8 cellular contexts compared by ENCODE assay signal in genomic region chr2:191247381-191248057, GRCh38. TPM values are rescaled to one million over a fixed set of nuclear protein-coding genes. Genes with fewer than 3 reads are reported as not detected.
A peak's percentile ranks its signal among the peaks of the same experiment; 100 is the strongest.
DNase-seq lines count a peak whose midpoint lies in the region; ATAC-seq and TF ChIP-seq lines count a peak whose summit lies in the region.

No MANE protein-coding gene starts in this region.

- TF ChIP-seq CTCF in BE2C (IDR thresholded peaks at IDR 0.05; ENCODE audit: low read depth, low read length) = no peak
- no peak for TF ChIP-seq CTCF in WI38 (IDR thresholded peaks at IDR 0.05; ENCODE audit: low read depth, low read length)
- TF ChIP-seq CTCF in suprapubic skin (IDR thresholded peaks at IDR 0.05) = no peak

- peak; percentile 45 for ATAC-seq in HG02642 (IDR thresholded peaks at IDR 0.05; ENCODE audit: poor library complexity, unreplicated experiment)

- 22% methylated on average over 5 of the region's 5 CpGs for WGBS in suprapubic skin

- H3K9me3 ChIP-seq in BE2C (no peaks in the 10 kb centered on the region), suprapubic skin (no peaks in the 10 kb centered on the region)

- peak overlapping the region; percentile 89 for H3K4me3 ChIP-seq in BE2C (ENCODE audit: low read depth, low read length)
- peak overlapping the region; percentile 89 for H3K4me3 ChIP-seq in WI38 (ENCODE audit: low read depth, low read length)
- H3K4me3 ChIP-seq in suprapubic skin = peak overlapping the region; percentile 96

- peaks cover 43% of the 10 kb centered on the region for H3K4me1 ChIP-seq in BE2C
- peaks cover 35% of the 10 kb centered on the region for H3K4me1 ChIP-seq in suprapubic skin

- no peaks in the 10 kb centered on the region for H3K27me3 ChIP-seq in BE2C
- no peaks in the 10 kb centered on the region for H3K27me3 ChIP-seq in suprapubic skin

- H3K36me3 ChIP-seq in BE2C = peaks cover 5% of the 10 kb centered on the region
- no peaks in the 10 kb centered on the region for H3K36me3 ChIP-seq in suprapubic skin

- no peak for TF ChIP-seq EP300 in suprapubic skin (IDR thresholded peaks at IDR 0.05)

- peak overlapping the region; percentile 85 for H3K27ac ChIP-seq in suprapubic skin

- DNase-seq in BE2C (peak; percentile 88), hepatic stellate cell (ENCODE audit: low spot score) (peak; percentile 75), suprapubic skin (ENCODE audit: low spot score in 2 of 2) (no peak), NCI-H1694 treated with DMSO at 0.1 percent for 48 hours (lab: John Stamatoyannopoulos, UW) (no peak)
- no peak for DNase-seq in stimulated activated CD4-positive, alpha-beta T cell treated with anti-CD3 and anti-CD28 coated beads, Interleukin-12 subunit alpha, Interleukin-12 subunit beta, amount 100 ng/mL, for 4 hours
- no peak for DNase-seq in activated CD4-positive, alpha-beta T cell treated with anti-CD3 and anti-CD28 coated beads for 1 hour

- no peak for TF ChIP-seq POLR2A in suprapubic skin (IDR thresholded peaks at IDR 0.05)

RNA-seq across cellular contexts. Expression of gene MYO1B, which starts 2.3 kb away (rescaled TPM):
- polyA plus RNA-seq in BE2C (2012; ENCODE audit: insufficient read depth, insufficient read length, low read depth) = 86.7 TPM
- 10 to 100 TPM; 17.2 to 31.8 (median 28.8) TPM for total RNA-seq in suprapubic skin

Comparison
In these comparisons a context has a peak if more than half of its experiments do, and no peak if none do; other contexts are left out.
1. DNase-seq: peak in BE2C (single experiment) and hepatic stellate cell (single experiment); none in suprapubic skin (0 of 2), NCI-H1694 treated with DMSO at 0.1 percent for 48 hours (single experiment), stimulated activated CD4-positive, alpha-beta T cell treated with anti-CD3 and anti-CD28 coated beads, Interleukin-12 subunit alpha, Interleukin-12 subunit beta, amount 100 ng/mL, for 4 hours (single experiment) and activated CD4-positive, alpha-beta T cell treated with anti-CD3 and anti-CD28 coated beads for 1 hour (single experiment).
2. Peak in every context shown above with its lines, with median percentiles within 50 percentile points of each other: H3K4me3 ChIP-seq.